In genomic region chr19:52871466-52871865, GRCh38 we compare ENCODE assay signal across 27 cellular contexts.
"Had no signal": no experiment of that assay in that cellular context is flagged by ENCODE, and none has a peak within 500 bp of the region (broad histone marks: within the 10 kb centered on the region; RNA-seq: fewer than 3 reads in every experiment).

No MANE protein-coding gene starts in this region.

- H3K9me3 ChIP-seq: suprapubic skin, testis, thoracic aorta, thyroid gland, tibial nerve, transverse colon, upper lobe of right lung, uterus, vagina had no signal

- H3K27me3 Mint-ChIP-seq: stimulated activated memory B cell treated with anti-CD40 and anti-IgM and Interleukin-4, amounts not matched to agents 10 μg/mL and 1 μg/mL and 100 μg/mL, for 72 hours; stimulated activated naive B cell treated with anti-CD40 and anti-IgM and Interleukin-4, amounts not matched to agents 10 μg/mL and 1 μg/mL and 100 μg/mL, for 72 hours; stimulated activated naive CD8-positive, alpha-beta T cell treated with anti-CD3 and anti-CD28 coated beads, Interleukin-15, amount 100 ng/mL, for 72 hours; stimulated activated naive CD8-positive, alpha-beta T cell treated with anti-CD3 and anti-CD28 coated beads, Interleukin-15, Interleukin-2, amounts not matched to agents 100 ng/mL and 50 ng/mL, for 24 hours; type B pancreatic cell had no signal

- H3K4me1 ChIP-seq: stomach, suprapubic skin, testis, thyroid gland, tibial artery, tibial nerve, transverse colon, upper lobe of left lung, upper lobe of right lung, uterus, vagina had no signal

- H3K4me3 ChIP-seq: stomach, suprapubic skin, testis, thoracic aorta, thyroid gland, tibial artery, tibial nerve, transverse colon, upper lobe of left lung, upper lobe of right lung, uterus, vagina had no signal

- H3K4me1 Mint-ChIP-seq: stimulated activated effector memory CD8-positive, alpha-beta T cell treated with anti-CD3 and anti-CD28 coated beads, Interleukin-12 subunit alpha, Interleukin-12 subunit beta, amount 100 ng/mL, for 72 hours; stimulated activated memory B cell treated with anti-CD40 and anti-IgM and Interleukin-4, amounts not matched to agents 10 μg/mL and 1 μg/mL and 100 μg/mL, for 72 hours; stimulated activated naive B cell treated with anti-CD40 and anti-IgM and Interleukin-4, amounts not matched to agents 10 μg/mL and 1 μg/mL and 100 μg/mL, for 72 hours; stimulated activated naive CD8-positive, alpha-beta T cell treated with anti-CD3 and anti-CD28 coated beads, Interleukin-15, amount 100 ng/mL, for 72 hours had no signal

- H3K27me3 ChIP-seq: stomach, suprapubic skin, testis, thyroid gland, tibial artery, tibial nerve, transverse colon, upper lobe of left lung, upper lobe of right lung, uterus, vagina had no signal

- H3K27ac Mint-ChIP-seq: stimulated activated effector memory CD8-positive, alpha-beta T cell treated with anti-CD3 and anti-CD28 coated beads, Interleukin-12 subunit alpha, Interleukin-12 subunit beta, amount 100 ng/mL, for 72 hours; stimulated activated memory B cell treated with anti-CD40 and anti-IgM and Interleukin-4, amounts not matched to agents 10 μg/mL and 1 μg/mL and 100 μg/mL, for 72 hours; stimulated activated naive B cell treated with anti-CD40 and anti-IgM and Interleukin-4, amounts not matched to agents 10 μg/mL and 1 μg/mL and 100 μg/mL, for 72 hours; stimulated activated naive CD8-positive, alpha-beta T cell treated with anti-CD3 and anti-CD28 coated beads, Interleukin-15, amount 100 ng/mL, for 72 hours; stimulated activated naive CD8-positive, alpha-beta T cell treated with anti-CD3 and anti-CD28 coated beads, Interleukin-15, Interleukin-2, amounts not matched to agents 100 ng/mL and 50 ng/mL, for 24 hours; type B pancreatic cell had no signal

- H3K36me3 ChIP-seq: thoracic aorta, thyroid gland, tibial artery, transverse colon, upper lobe of left lung, upper lobe of right lung, uterus, vagina had no signal

- H3K9me3 Mint-ChIP-seq: stimulated activated effector memory CD8-positive, alpha-beta T cell treated with anti-CD3 and anti-CD28 coated beads, Interleukin-12 subunit alpha, Interleukin-12 subunit beta, amount 100 ng/mL, for 72 hours; type B pancreatic cell had no signal

- H3K27ac ChIP-seq: stomach, suprapubic skin, testis, thoracic aorta, thyroid gland, tibial artery, tibial nerve, transverse colon, upper lobe of left lung, upper lobe of right lung, uterus, vagina had no signal

- H3K4me3 Mint-ChIP-seq: stimulated activated effector memory CD8-positive, alpha-beta T cell treated with anti-CD3 and anti-CD28 coated beads, Interleukin-12 subunit alpha, Interleukin-12 subunit beta, amount 100 ng/mL, for 72 hours; stimulated activated memory B cell treated with anti-CD40 and anti-IgM and Interleukin-4, amounts not matched to agents 10 μg/mL and 1 μg/mL and 100 μg/mL, for 72 hours; stimulated activated naive B cell treated with anti-CD40 and anti-IgM and Interleukin-4, amounts not matched to agents 10 μg/mL and 1 μg/mL and 100 μg/mL, for 72 hours; stimulated activated naive CD8-positive, alpha-beta T cell treated with anti-CD3 and anti-CD28 coated beads, Interleukin-15, amount 100 ng/mL, for 72 hours; stimulated activated naive CD8-positive, alpha-beta T cell treated with anti-CD3 and anti-CD28 coated beads, Interleukin-15, Interleukin-2, amounts not matched to agents 100 ng/mL and 50 ng/mL, for 24 hours; type B pancreatic cell had no signal

- H3K36me3 Mint-ChIP-seq: stimulated activated effector memory CD8-positive, alpha-beta T cell treated with anti-CD3 and anti-CD28 coated beads, Interleukin-12 subunit alpha, Interleukin-12 subunit beta, amount 100 ng/mL, for 72 hours had no signal

- DNase-seq: stimulated activated CD4-positive, alpha-beta T cell treated with anti-CD3 and anti-CD28 coated beads, Interleukin-2, amount 100 ng/mL, for 48 hours; stimulated activated CD4-positive, alpha-beta T cell treated with anti-CD3 and anti-CD28 coated beads, Interleukin-4, amount 100 ng/mL, for 1 hour; stimulated activated CD4-positive, alpha-beta T cell treated with anti-CD3 and anti-CD28 coated beads, Interleukin-4, amount 100 ng/mL, for 24 hours; stimulated activated CD4-positive, alpha-beta T cell treated with anti-CD3 and anti-CD28 coated beads, Interleukin-4, amount 100 ng/mL, for 4 hours; stimulated activated CD8-positive, alpha-beta memory T cell treated with anti-CD3 and anti-CD28 coated beads, Interleukin-4, amount 100 ng/mL, for 48 hours; stimulated activated naive B cell treated with anti-CD40 and anti-IgM and Interleukin-4, amounts not matched to agents 10 μg/mL and 1 μg/mL and 100 μg/mL, for 72 hours; stimulated activated naive CD4-positive, alpha-beta T cell; stimulated activated naive CD4-positive, alpha-beta T cell treated with Interleukin-2 at 50 U/mL for 16 hours; stimulated activated naive CD8-positive, alpha-beta T cell treated with anti-CD3 and anti-CD28 coated beads, Interleukin-15, amount 100 ng/mL, for 72 hours; stimulated activated naive CD8-positive, alpha-beta T cell treated with anti-CD3 and anti-CD28 coated beads, Interleukin-15, Interleukin-2, amounts not matched to agents 100 U/mL and 50 U/mL, for 24 hours; stomach; substantia nigra; testis; thyroid gland; tibial artery; transverse colon; upper lobe of left lung; upper lobe of right lung; uterus had no signal
